Comparison of ENCODE assay signal across 9 cellular contexts in the genomic region with DNA sequence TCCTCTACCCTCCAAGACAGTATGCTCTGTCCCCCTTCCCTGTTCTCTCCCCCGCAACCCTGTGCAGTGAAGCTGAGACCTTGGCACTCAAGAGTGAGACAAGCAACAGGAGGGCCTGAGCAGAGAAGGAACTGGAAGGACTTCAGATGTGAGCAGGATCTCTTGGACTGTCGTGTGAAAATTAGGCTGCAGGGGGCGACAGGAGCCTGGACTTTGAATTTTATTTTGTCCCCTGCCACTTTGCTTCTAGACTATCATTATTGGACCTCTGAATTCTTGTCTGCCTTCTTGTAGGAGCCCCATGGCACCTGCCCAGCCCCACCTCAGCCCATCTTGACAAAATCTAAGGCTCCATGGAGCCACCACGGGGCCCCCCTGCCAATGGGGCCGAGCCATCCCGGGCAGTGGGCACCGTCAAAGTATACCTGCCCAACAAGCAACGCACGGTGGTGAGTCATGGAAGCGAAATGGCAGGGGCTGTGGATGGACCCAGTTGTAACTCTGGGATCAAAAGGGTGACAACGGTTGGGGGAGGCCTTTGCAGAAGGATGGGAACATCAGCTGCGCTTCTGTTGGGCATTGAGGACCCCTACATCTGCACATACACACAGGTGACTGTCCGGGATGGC. TPM values are rescaled to one million over a fixed set of nuclear protein-coding genes. Genes with fewer than 3 reads are reported as not detected.
A peak's percentile ranks its signal among the peaks of the same experiment; 100 is the strongest.
DNase-seq lines count a peak whose midpoint lies in the region; ATAC-seq, FAIRE-seq and TF ChIP-seq lines count a peak whose summit lies in the region.
"Had no signal": no experiment of that assay in that cellular context is flagged by ENCODE, and none has a peak within 500 bp of the region (broad histone marks: within the 10 kb centered on the region; RNA-seq: fewer than 3 reads in every experiment).

No MANE protein-coding gene starts in this region.

- TF ChIP-seq CTCF in HCT116 (IDR thresholded peaks at IDR 0.05 in 2 of 3, conservative IDR thresholded peaks at IDR 0.05 in 1 of 3; ENCODE audit: borderline replicate concordance in 1 of 3, insufficient read depth in 1 of 3, low read depth in 2 of 3, low read length in 2 of 3): peak in 2 of 3 experiments; percentile 39 to 42; a peak in 3 of 6 replicates
- peak; percentile 34 for TF ChIP-seq CTCF in liver (IDR thresholded peaks at IDR 0.05; ENCODE audit: low read depth, low read length, missing input control)

- H3K9me2 ChIP-seq in HCT116 (ENCODE audit: insufficient read depth): no peaks in the 10 kb centered on the region

- no peak for ATAC-seq in CD4-positive, CD25-positive, alpha-beta regulatory T cell (ENCODE audit: low read depth in 2 of 2)
- ATAC-seq in HCT116: no peak
- ATAC-seq in HG02623 (IDR thresholded peaks at IDR 0.05; ENCODE audit: unreplicated experiment): no peak

- WGBS in liver: 83% methylated on average over 13 of the region's 13 CpGs

- no peak for FAIRE-seq in RCC 7860 (lab: Jason Lieb, UNC)

- no peak for TF ChIP-seq POLR2A in HCT116 (IDR thresholded peaks at IDR 0.05; ENCODE audit: borderline replicate concordance, extremely low read depth, insufficient read depth, insufficient read length)

- H3K27ac ChIP-seq in CD4-positive, CD25-positive, alpha-beta regulatory T cell (ENCODE audit: insufficient read depth, low read length, poor library complexity, severe bottlenecking): no peak overlapping the region
- H3K27ac ChIP-seq in HCT116 (ENCODE audit: low read depth, low read length) (no peak overlapping the region), liver (ENCODE audit: low read depth in 1 of 2, low read length in 2 of 2) (no peak overlapping the region)
- H3K27ac ChIP-seq: suprapubic skin had no signal

- H3K4me3 Mint-ChIP-seq in CD4-positive, CD25-positive, alpha-beta regulatory T cell: peak overlapping the region; percentile 72 to 95 (median 86)

- peaks cover 24% of the 10 kb centered on the region for H3K4me1 ChIP-seq in CD4-positive, CD25-positive, alpha-beta regulatory T cell (ENCODE audit: control insufficient read depth, insufficient read depth, low read length, poor library complexity, severe bottlenecking)
- H3K4me1 ChIP-seq in HCT116 (ENCODE audit: control insufficient read depth in 1 of 2, insufficient read depth in 2 of 2, low read length in 2 of 2) (peaks cover 0 to 15% of the 10 kb centered on the region in 2 experiments; a peak in 1 of 4 replicates), liver (ENCODE audit: control insufficient read depth in 4 of 4, insufficient read depth in 4 of 4, low read length in 3 of 4) (peaks cover 3 to 17% (median 13%) of the 10 kb centered on the region in 4 donors)

- H3K36me3 ChIP-seq in CD4-positive, CD25-positive, alpha-beta regulatory T cell (ENCODE audit: control insufficient read depth, insufficient read depth, low read length): peaks cover 23% of the 10 kb centered on the region
- peaks cover 0 to 3% of the 10 kb centered on the region in 2 experiments; a peak in 3 of 4 replicates for H3K36me3 ChIP-seq in HCT116 (ENCODE audit: control insufficient read depth in 1 of 2, insufficient read depth in 2 of 2, low read length in 2 of 2)
- peaks cover 2 to 32% (median 9%) of the 10 kb centered on the region in 4 donors for H3K36me3 ChIP-seq in liver (ENCODE audit: control insufficient read depth in 4 of 4, insufficient read depth in 3 of 4, low read depth in 1 of 4, low read length in 3 of 4)
- peaks cover 12% of the 10 kb centered on the region for H3K36me3 ChIP-seq in MG63

- POLR2A ChIA-PET in HCT116 (lab: Charles Lee): no interaction called here

- BruUV-seq in HCT116 (replicated peaks; lab: Mats Ljungman, UMichigan): no TSS peak

- H3K9ac ChIP-seq in HCT116 (ENCODE audit: low read length) (no peak overlapping the region), liver (ENCODE audit: low read depth in 1 of 2, low read length in 2 of 2) (no peak overlapping the region)

- CTCF ChIA-PET in HCT116 (lab: Charles Lee): no interaction called here

- peaks cover 10% of the 10 kb centered on the region for H3K36me3 Mint-ChIP-seq in CD4-positive, CD25-positive, alpha-beta regulatory T cell

- peak overlapping the region in 1 of 3 donors; percentile 73 for H3K27ac Mint-ChIP-seq in CD4-positive, CD25-positive, alpha-beta regulatory T cell

- no peak for TF ChIP-seq RAD21 in HCT116 (IDR thresholded peaks at IDR 0.05; ENCODE audit: low read depth)
- TF ChIP-seq RAD21 in liver (IDR thresholded peaks at IDR 0.05): peak; percentile 58 to 63

- intact Hi-C loops in HCT116 (cut with micrococcal nuclease): loop anchor here (2.0 to 10.0 kb wide), 7 partner anchors 65 to 932 kb away; partner anchors contain the start of genes CFP and ZNF81

- peaks cover 3 to 41% (median 22%) of the 10 kb centered on the region in 4 donors for H3K4me1 Mint-ChIP-seq in CD4-positive, CD25-positive, alpha-beta regulatory T cell

- RAD21 ChIA-PET in HCT116 (lab: Charles Lee; ENCODE audit: low non-redundant PET in 1 of 2, low total read pairs in 2 of 2, uncharacterized antibody in 2 of 2, unreplicated experiment in 2 of 2): no interaction called here

- no peaks in the 10 kb centered on the region for H3K27me3 ChIP-seq in CD4-positive, CD25-positive, alpha-beta regulatory T cell (ENCODE audit: control insufficient read depth, insufficient read depth, low read length)
- H3K27me3 ChIP-seq in HCT116 (ENCODE audit: insufficient read depth, low read length) (no peaks in the 10 kb centered on the region), liver (ENCODE audit: control insufficient read depth in 4 of 4, insufficient read depth in 4 of 4, low read length in 3 of 4) (no peaks in the 10 kb centered on the region), MG63 (no peaks in the 10 kb centered on the region)
- H3K27me3 ChIP-seq: suprapubic skin had no signal

- no peaks in the 10 kb centered on the region for H4K20me1 ChIP-seq in HCT116 (ENCODE audit: insufficient read depth)

- H3K27me3 Mint-ChIP-seq in CD4-positive, CD25-positive, alpha-beta regulatory T cell: no peaks in the 10 kb centered on the region

- peaks cover 19% of the 10 kb centered on the region for H3K79me2 ChIP-seq in HCT116 (ENCODE audit: insufficient read depth, low read length)

- no peak overlapping the region for H2AFZ ChIP-seq in HCT116 (ENCODE audit: low read depth, low read length, poor library complexity, severe bottlenecking)

- no peaks in the 10 kb centered on the region for H3K9me3 ChIP-seq in CD4-positive, CD25-positive, alpha-beta regulatory T cell (ENCODE audit: control insufficient read depth in 2 of 2, low read length in 2 of 2)
- H3K9me3 ChIP-seq in HCT116 (ENCODE audit: control insufficient read depth in 1 of 2, insufficient read depth in 1 of 2, low read depth in 1 of 2, low read length in 2 of 2): no peaks in the 10 kb centered on the region
- no peaks in the 10 kb centered on the region for H3K9me3 ChIP-seq in liver (ENCODE audit: control insufficient read depth in 4 of 4, low read length in 3 of 4)
- no peaks in the 10 kb centered on the region for H3K9me3 ChIP-seq in MG63
- H3K9me3 ChIP-seq: suprapubic skin had no signal

- peaks cover 0 to 1% (median 0%) of the 10 kb centered on the region in 7 donors for H3K9me3 Mint-ChIP-seq in CD4-positive, CD25-positive, alpha-beta regulatory T cell

- peak in 1 of 3 donors; percentile 42 for DNase-seq in CD4-positive, CD25-positive, alpha-beta regulatory T cell
- DNase-seq in HCT116 (ENCODE audit: low read depth, low spot score): no peak
- peak; percentile 39 to 48 for DNase-seq in activated CD4-positive, alpha-beta T cell treated with anti-CD3 and anti-CD28 coated beads, Interleukin-2, amount 50 U/mL, for 48 hours
- DNase-seq in superior temporal gyrus (ENCODE audit: extremely low spot score): no peak
- DNase-seq in RCC 7860 (ENCODE audit: low spot score): no peak
- DNase-seq in MG63: no peak

- H3K4me2 ChIP-seq in HCT116 (ENCODE audit: low read length): 0 out of 2 replicates have a peak overlapping the region, but pooled peaks have one; percentile 19

- H3K4me3 ChIP-seq in CD4-positive, CD25-positive, alpha-beta regulatory T cell (ENCODE audit: low read depth, low read length): peak overlapping the region; percentile 31
- no peak overlapping the region for H3K4me3 ChIP-seq in HCT116 (replicated peaks in 1 of 2; ENCODE audit: low read depth in 1 of 2, low read length in 2 of 2)
- no peak overlapping the region for H3K4me3 ChIP-seq in liver (ENCODE audit: low read depth in 1 of 3, low read length in 3 of 3)
- no peak overlapping the region for H3K4me3 ChIP-seq in MG63

TF ChIP-seq in HCT116, 20 proteins besides CTCF, POLR2A, EP300 and RAD21 (continues in another document):
- TF ChIP-seq ZNF274 (IDR thresholded peaks at IDR 0.05; ENCODE audit: low read depth, low read length): no peak
- no peak for TF ChIP-seq CEBPB (IDR thresholded peaks at IDR 0.05; ENCODE audit: low read depth)

TF ChIP-seq in liver, 16 proteins besides CTCF, POLR2A, EP300 and RAD21 (continues in another document):
- TF ChIP-seq HNF4G (IDR thresholded peaks at IDR 0.05): no peak
- no peak for TF ChIP-seq TAF1 (conservative IDR thresholded peaks at IDR 0.05)
- no peak for TF ChIP-seq JUND (IDR thresholded peaks at IDR 0.05)
- TF ChIP-seq NR2F2 (IDR thresholded peaks at IDR 0.05): no peak
- TF ChIP-seq, protein P1, sequence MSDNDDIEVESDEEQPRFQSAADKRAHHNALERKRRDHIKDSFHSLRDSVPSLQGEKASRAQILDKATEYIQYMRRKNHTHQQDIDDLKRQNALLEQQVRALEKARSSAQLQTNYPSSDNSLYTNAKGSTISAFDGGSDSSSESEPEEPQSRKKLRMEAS (IDR thresholded peaks at IDR 0.05): no peak
- TF ChIP-seq GABPA (IDR thresholded peaks at IDR 0.05 in 1 of 2, conservative IDR thresholded peaks at IDR 0.05 in 1 of 2): no peak

RNA-seq across cellular contexts. Expression of gene ARAF, which starts 1.7 kb away (rescaled TPM):
- total RNA-seq in CD4-positive, CD25-positive, alpha-beta regulatory T cell: 128 TPM
- polyA plus RNA-seq in CD4-positive, CD25-positive, alpha-beta regulatory T cell: 10 to 100 TPM; 56.4 to 68.7 (median 64.0) TPM
- total RNA-seq in HCT116 (2021; ENCODE audit: unreplicated experiment) (35.4 TPM), liver (10 to 100 TPM; 16.2 to 32.4 TPM)
- 34.8 and 37.3 TPM in 2 replicates for polyA plus RNA-seq in HCT116 (2012)
- polyA plus RNA-seq in liver: 10 to 100 TPM; 45.4 to 59.8 TPM
- 2.0 and 9.3 TPM in 2 replicates for total RNA-seq in MG63 (2014; rRNA removed; shearing (Covaris generic); ENCODE audit: low replicate concordance)

RNA-seq across cellular contexts. Expression of gene TIMP1, which starts 19.5 kb away (rescaled TPM):
- total RNA-seq in CD4-positive, CD25-positive, alpha-beta regulatory T cell: 31.8 TPM
- polyA plus RNA-seq in CD4-positive, CD25-positive, alpha-beta regulatory T cell: 100 to 1,000 TPM in 3 of 4 donors, 10 to 100 TPM in 1; 65.2 to 133 (median 112) TPM
- total RNA-seq in HCT116 (2021; ENCODE audit: unreplicated experiment) (225 TPM), liver (10 to 100 TPM; 18.0 to 79.4 TPM)
- 464 and 491 TPM in 2 replicates for polyA plus RNA-seq in HCT116 (2012)
- polyA plus RNA-seq in liver: 1,000 to 10,000 TPM in 1 of 2 donors, 100 to 1,000 TPM in 1; 213 to 1,609 TPM
- 162 and 333 TPM in 2 replicates for total RNA-seq in MG63 (2014; rRNA removed; shearing (Covaris generic); ENCODE audit: low replicate concordance)

RNA-seq across cellular contexts. Expression of gene SYN1, which starts 56.9 kb away (rescaled TPM):
- total RNA-seq in CD4-positive, CD25-positive, alpha-beta regulatory T cell: not detected
- under 1 TPM in 2 of 4 donors, not detected in 2; 0.18 to 0.34 TPM for polyA plus RNA-seq in CD4-positive, CD25-positive, alpha-beta regulatory T cell
- total RNA-seq in HCT116 (2021; ENCODE audit: unreplicated experiment) (0.86 TPM), liver (under 1 TPM; 0.09 to 0.33 TPM)
- 0.30 and 0.40 TPM in 2 replicates for polyA plus RNA-seq in HCT116 (2012)
- 1 to 10 TPM in 1 of 2 donors, under 1 TPM in 1; 0.86 to 2.5 TPM for polyA plus RNA-seq in liver
- 0.26 TPM in 1 of 2 replicates, not detected in the other for total RNA-seq in MG63 (2014; rRNA removed; shearing (Covaris generic); ENCODE audit: low replicate concordance)

Comparison
In these comparisons a context has a peak if more than half of its experiments do, and no peak if none do; other contexts are left out.
1. DNase-seq: peak in activated CD4-positive, alpha-beta T cell treated with anti-CD3 and anti-CD28 coated beads, Interleukin-2, amount 50 U/mL, for 48 hours (2 of 2); none in HCT116 (single experiment), superior temporal gyrus (single experiment), RCC 7860 (single experiment) and MG63 (single experiment).